Comparison of ENCODE assay signal across 39 cellular contexts in genomic region chr22:50070366-50070765, GRCh38. TPM values are rescaled to one million over a fixed set of nuclear protein-coding genes. Genes with fewer than 3 reads are reported as not detected.
"Had no signal": no experiment of that assay in that cellular context is flagged by ENCODE, and none has a peak within 500 bp of the region (broad histone marks: within the 10 kb centered on the region; RNA-seq: fewer than 3 reads in every experiment).

No MANE protein-coding gene starts in this region.

- H3K9me3 Mint-ChIP-seq: activated CD4-positive, alpha-beta memory T cell treated with anti-CD3 and anti-CD28 coated beads for 36 hours; activated CD4-positive, alpha-beta T cell treated with anti-CD3 and anti-CD28 coated beads, Interleukin-2, amount 10 ng/mL, durations not matched to agents 24 days and 14 days; activated naive CD4-positive, alpha-beta T cell treated with anti-CD3 and anti-CD28 coated beads, Interleukin-2, amount 10 ng/mL, durations not matched to agents 7 days and 5 days; activated naive CD4-positive, alpha-beta T cell treated with anti-CD3 and anti-CD28 coated beads, Interleukin-2, amount 50 U/mL, for 72 hours; activated naive CD8-positive, alpha-beta T cell treated with anti-CD3 and anti-CD28 coated beads, Interleukin-2, amount 10 ng/mL, durations not matched to agents 7 days and 5 days; activated T-helper 1 cell treated with anti-CD3 and anti-CD28 coated beads, Interleukin-12 subunit alpha, Interleukin-12 subunit beta, Interleukin-2, Interleukin-4 antibody, amounts not matched to agents 30 ng/mL and 10 ng/mL and 1 ng/mL, durations not matched to agents 14 hours and 24 hours and 36 hours; activated T-helper 2 cell treated with anti-CD3 and anti-CD28 coated beads, Interferon-gamma antibody, Interleukin-2, Interleukin-4, amounts not matched to agents 10 μg/mL and 5 μg/mL and 100 μg/mL, durations not matched to agents 14 hours and 24 hours and 36 hours; brain had no signal

- H3K4me1 Mint-ChIP-seq: activated CD4-positive, alpha-beta T cell treated with anti-CD3 and anti-CD28 coated beads for 36 hours; activated CD4-positive, alpha-beta T cell treated with anti-CD3 and anti-CD28 coated beads, Interleukin-2, amount 10 ng/mL, durations not matched to agents 24 days and 14 days; activated CD8-positive, alpha-beta memory T cell treated with anti-CD3 and anti-CD28 coated beads, Interleukin-2, amount 10 ng/mL, durations not matched to agents 7 days and 5 days; activated naive CD4-positive, alpha-beta T cell treated with anti-CD3 and anti-CD28 coated beads, Interleukin-2, amount 10 ng/mL, durations not matched to agents 7 days and 5 days; activated naive CD8-positive, alpha-beta T cell treated with anti-CD3 and anti-CD28 coated beads, Interleukin-2, amount 10 ng/mL, durations not matched to agents 7 days and 5 days had no signal

- FAIRE-seq: endometrium, endothelial cell of umbilical vein had no signal

- H3K9me3 ChIP-seq: ascending aorta, breast epithelium, colonic mucosa, esophagus squamous epithelium, gastroesophageal sphincter had no signal

- ATAC-seq: activated CD4-positive, alpha-beta T cell treated with anti-CD3 and anti-CD28 coated beads for 36 hours; activated CD8-positive, alpha-beta memory T cell treated with anti-CD3 and anti-CD28 coated beads, Interleukin-2, amount 10 ng/mL, durations not matched to agents 7 days and 5 days; activated CD8-positive, alpha-beta T cell treated with anti-CD3 and anti-CD28 coated beads, Interleukin-2, amount 10 ng/mL, durations not matched to agents 7 days and 5 days; activated naive CD4-positive, alpha-beta T cell treated with anti-CD3 and anti-CD28 coated beads, Interleukin-2, amount 50 U/mL, for 72 hours; gastroesophageal sphincter had no signal

- H3K27ac Mint-ChIP-seq: activated CD4-positive, alpha-beta memory T cell treated with anti-CD3 and anti-CD28 coated beads for 36 hours; activated CD4-positive, alpha-beta T cell treated with anti-CD3 and anti-CD28 coated beads for 36 hours; activated CD4-positive, alpha-beta T cell treated with anti-CD3 and anti-CD28 coated beads, Interleukin-2, amount 10 ng/mL, durations not matched to agents 24 days and 14 days; activated CD8-positive, alpha-beta memory T cell treated with anti-CD3 and anti-CD28 coated beads, Interleukin-2, amount 10 ng/mL, durations not matched to agents 7 days and 5 days; activated CD8-positive, alpha-beta T cell treated with anti-CD3 and anti-CD28 coated beads, Interleukin-2, amount 10 ng/mL, durations not matched to agents 7 days and 5 days; activated naive CD4-positive, alpha-beta T cell treated with anti-CD3 and anti-CD28 coated beads, Interleukin-2, amount 50 U/mL, for 72 hours; activated naive CD8-positive, alpha-beta T cell treated with anti-CD3 and anti-CD28 coated beads, Interleukin-2, amount 10 ng/mL, durations not matched to agents 7 days and 5 days; activated T-helper 1 cell treated with anti-CD3 and anti-CD28 coated beads, Interleukin-12 subunit alpha, Interleukin-12 subunit beta, Interleukin-2, Interleukin-4 antibody, amounts not matched to agents 30 ng/mL and 10 ng/mL and 1 ng/mL, durations not matched to agents 14 hours and 24 hours and 36 hours; activated T-helper 2 cell treated with anti-CD3 and anti-CD28 coated beads, Interferon-gamma antibody, Interleukin-2, Interleukin-4, amounts not matched to agents 10 μg/mL and 5 μg/mL and 100 μg/mL, durations not matched to agents 14 hours and 24 hours and 36 hours had no signal

- H3K27me3 Mint-ChIP-seq: activated CD4-positive, alpha-beta memory T cell treated with anti-CD3 and anti-CD28 coated beads for 36 hours; activated CD4-positive, alpha-beta T cell treated with anti-CD3 and anti-CD28 coated beads for 36 hours; activated CD4-positive, alpha-beta T cell treated with anti-CD3 and anti-CD28 coated beads, Interleukin-2, amount 10 ng/mL, durations not matched to agents 24 days and 14 days; activated CD8-positive, alpha-beta memory T cell treated with anti-CD3 and anti-CD28 coated beads, Interleukin-2, amount 10 ng/mL, durations not matched to agents 7 days and 5 days; activated naive CD8-positive, alpha-beta T cell treated with anti-CD3 and anti-CD28 coated beads, Interleukin-2, amount 10 ng/mL, durations not matched to agents 7 days and 5 days; brain had no signal

- H3K36me3 Mint-ChIP-seq: activated CD4-positive, alpha-beta memory T cell treated with anti-CD3 and anti-CD28 coated beads for 36 hours; activated CD8-positive, alpha-beta memory T cell treated with anti-CD3 and anti-CD28 coated beads, Interleukin-2, amount 10 ng/mL, durations not matched to agents 7 days and 5 days; activated naive CD4-positive, alpha-beta T cell treated with anti-CD3 and anti-CD28 coated beads, Interleukin-2, amount 10 ng/mL, durations not matched to agents 7 days and 5 days; activated naive CD4-positive, alpha-beta T cell treated with anti-CD3 and anti-CD28 coated beads, Interleukin-2, amount 50 U/mL, for 72 hours; activated naive CD8-positive, alpha-beta T cell treated with anti-CD3 and anti-CD28 coated beads, Interleukin-2, amount 10 ng/mL, durations not matched to agents 7 days and 5 days; brain had no signal

- H3K4me1 ChIP-seq: ascending aorta, breast epithelium, colonic mucosa, gastroesophageal sphincter had no signal

- DNase-seq: activated CD4-positive, alpha-beta memory T cell treated with anti-CD3 and anti-CD28 coated beads for 36 hours; activated CD4-positive, alpha-beta T cell treated with anti-CD3 and anti-CD28 coated beads for 36 hours; activated CD4-positive, alpha-beta T cell treated with anti-CD3 and anti-CD28 coated beads, Interleukin-2, amount 10 ng/mL, durations not matched to agents 24 days and 14 days; activated CD4-positive, CD25-positive, alpha-beta regulatory T cell; activated CD4-positive, CD25-positive, alpha-beta regulatory T cell treated with anti-CD3 and anti-CD28 coated beads, Interleukin-2, amount 50 U/mL, for 72 hours; activated CD8-positive, alpha-beta memory T cell treated with anti-CD3 and anti-CD28 coated beads, Interleukin-2, amount 10 ng/mL, durations not matched to agents 7 days and 5 days; activated CD8-positive, alpha-beta memory T cell treated with anti-CD3 and anti-CD28 coated beads, Interleukin-2, amount 50 U/mL, for 4 hours; activated CD8-positive, alpha-beta T cell treated with anti-CD3 and anti-CD28 coated beads, Interleukin-2, amount 10 ng/mL, durations not matched to agents 7 days and 5 days; activated gamma-delta T cell; activated naive CD4-positive, alpha-beta T cell; activated naive CD4-positive, alpha-beta T cell treated with anti-CD3 and anti-CD28 coated beads, Interleukin-2, amount 10 ng/mL, durations not matched to agents 7 days and 5 days; activated naive CD8-positive, alpha-beta T cell treated with anti-CD3 and anti-CD28 coated beads, Interleukin-2, amount 10 ng/mL, durations not matched to agents 7 days and 5 days; activated T-cell treated with anti-CD3 and anti-CD28 coated beads, Interleukin-2, amount 50 U/mL, for 1 hour; activated T-cell treated with anti-CD3 and anti-CD28 coated beads, Interleukin-2, amount 50 U/mL, for 48 hours; central memory CD4-positive, alpha-beta T cell; cerebellar nuclear complex; colonic mucosa; effector CD8-positive, alpha-beta T cell; esophagus squamous epithelium; foreskin melanocyte; T-helper 2 cell had no signal

- H3K27me3 ChIP-seq: ascending aorta, cardiac muscle cell, colonic mucosa had no signal

- H3K4me3 Mint-ChIP-seq: activated CD4-positive, alpha-beta memory T cell treated with anti-CD3 and anti-CD28 coated beads for 36 hours; activated CD4-positive, alpha-beta T cell treated with anti-CD3 and anti-CD28 coated beads for 36 hours; activated CD4-positive, alpha-beta T cell treated with anti-CD3 and anti-CD28 coated beads, Interleukin-2, amount 10 ng/mL, durations not matched to agents 24 days and 14 days; activated CD8-positive, alpha-beta memory T cell treated with anti-CD3 and anti-CD28 coated beads, Interleukin-2, amount 10 ng/mL, durations not matched to agents 7 days and 5 days; activated CD8-positive, alpha-beta T cell treated with anti-CD3 and anti-CD28 coated beads, Interleukin-2, amount 10 ng/mL, durations not matched to agents 7 days and 5 days; activated naive CD4-positive, alpha-beta T cell treated with anti-CD3 and anti-CD28 coated beads, Interleukin-2, amount 10 ng/mL, durations not matched to agents 7 days and 5 days; activated naive CD8-positive, alpha-beta T cell treated with anti-CD3 and anti-CD28 coated beads, Interleukin-2, amount 10 ng/mL, durations not matched to agents 7 days and 5 days; activated T-helper 1 cell treated with anti-CD3 and anti-CD28 coated beads, Interleukin-12 subunit alpha, Interleukin-12 subunit beta, Interleukin-2, Interleukin-4 antibody, amounts not matched to agents 30 ng/mL and 10 ng/mL and 1 ng/mL, durations not matched to agents 14 hours and 24 hours and 36 hours; brain had no signal

- H3K36me3 ChIP-seq: ascending aorta, breast epithelium, cardiac muscle cell, colonic mucosa, esophagus squamous epithelium, gastroesophageal sphincter had no signal

- H3K4me3 ChIP-seq: ascending aorta, breast epithelium, cardiac muscle cell, colonic mucosa, esophagus squamous epithelium, gastroesophageal sphincter had no signal

- H3K27ac ChIP-seq: ascending aorta, breast epithelium, cardiac muscle cell, colonic mucosa, epithelial cell of prostate, esophagus squamous epithelium, gastroesophageal sphincter had no signal

RNA-seq across cellular contexts. Expression of gene TTLL8, which starts 12.3 kb away (rescaled TPM):
- total RNA-seq: activated CD4-positive, alpha-beta memory T cell treated with anti-CD3 and anti-CD28 coated beads for 36 hours; activated CD4-positive, alpha-beta T cell treated with anti-CD3 and anti-CD28 coated beads for 36 hours; activated CD4-positive, alpha-beta T cell treated with anti-CD3 and anti-CD28 coated beads, Interleukin-2, amount 10 ng/mL, durations not matched to agents 24 days and 14 days; activated CD8-positive, alpha-beta memory T cell treated with anti-CD3 and anti-CD28 coated beads for 36 hours; activated CD8-positive, alpha-beta memory T cell treated with anti-CD3 and anti-CD28 coated beads, Interleukin-2, amount 10 ng/mL, durations not matched to agents 7 days and 5 days; activated CD8-positive, alpha-beta T cell treated with anti-CD3 and anti-CD28 coated beads, Interleukin-2, amount 10 ng/mL, durations not matched to agents 7 days and 5 days; activated naive CD4-positive, alpha-beta T cell treated with anti-CD3 and anti-CD28 coated beads, Interleukin-2, amount 50 U/mL, for 72 hours; activated naive CD8-positive, alpha-beta T cell treated with anti-CD3 and anti-CD28 coated beads, Interleukin-2, amount 10 ng/mL, durations not matched to agents 7 days and 5 days; activated T-helper 1 cell treated with anti-CD3 and anti-CD28 coated beads, Interleukin-12 subunit alpha, Interleukin-12 subunit beta, Interleukin-2, Interleukin-4 antibody, amounts not matched to agents 30 ng/mL and 10 ng/mL and 1 ng/mL, durations not matched to agents 14 hours and 24 hours and 36 hours; activated T-helper 2 cell treated with anti-CD3 and anti-CD28 coated beads, Interferon-gamma antibody, Interleukin-2, Interleukin-4, amounts not matched to agents 10 μg/mL and 5 μg/mL and 100 μg/mL, durations not matched to agents 14 hours and 24 hours and 36 hours; ascending aorta; breast epithelium; cardiac muscle cell; colonic mucosa; dermis microvascular lymphatic vessel endothelial cell; endothelial cell of umbilical vein; esophagus squamous epithelium; fibroblast of lung; fibroblast of villous mesenchyme; gastroesophageal sphincter; glomerular endothelial cell; T-helper 1 cell treated with Interleukin-12 subunit alpha and Interleukin-12 subunit beta and Interleukin-4 antibody, amounts not matched to agents 30 ng/mL and 1 ng/mL, for 36 hours had no signal
- polyA plus RNA-seq: cardiac muscle cell, endothelial cell of umbilical vein, esophagus, fibroblast of lung had no signal

RNA-seq across cellular contexts. Expression of gene MLC1, which starts 14.9 kb away (rescaled TPM):
- total RNA-seq: activated CD4-positive, alpha-beta memory T cell treated with anti-CD3 and anti-CD28 coated beads for 36 hours; activated CD4-positive, alpha-beta T cell treated with anti-CD3 and anti-CD28 coated beads for 36 hours; activated CD4-positive, alpha-beta T cell treated with anti-CD3 and anti-CD28 coated beads, Interleukin-2, amount 10 ng/mL, durations not matched to agents 24 days and 14 days; activated T-helper 1 cell treated with anti-CD3 and anti-CD28 coated beads, Interleukin-12 subunit alpha, Interleukin-12 subunit beta, Interleukin-2, Interleukin-4 antibody, amounts not matched to agents 30 ng/mL and 10 ng/mL and 1 ng/mL, durations not matched to agents 14 hours and 24 hours and 36 hours; activated T-helper 2 cell treated with anti-CD3 and anti-CD28 coated beads, Interferon-gamma antibody, Interleukin-2, Interleukin-4, amounts not matched to agents 10 μg/mL and 5 μg/mL and 100 μg/mL, durations not matched to agents 14 hours and 24 hours and 36 hours; colonic mucosa; dermis microvascular lymphatic vessel endothelial cell; endothelial cell of umbilical vein; glomerular endothelial cell had no signal
- polyA plus RNA-seq: endothelial cell of umbilical vein, fibroblast of lung had no signal

RNA-seq across cellular contexts. Expression of gene MOV10L1, which starts 19.4 kb away (rescaled TPM):
- total RNA-seq: activated CD4-positive, alpha-beta memory T cell treated with anti-CD3 and anti-CD28 coated beads for 36 hours; activated CD4-positive, alpha-beta T cell treated with anti-CD3 and anti-CD28 coated beads, Interleukin-2, amount 10 ng/mL, durations not matched to agents 24 days and 14 days; activated CD8-positive, alpha-beta memory T cell treated with anti-CD3 and anti-CD28 coated beads for 36 hours; activated CD8-positive, alpha-beta T cell treated with anti-CD3 and anti-CD28 coated beads, Interleukin-2, amount 10 ng/mL, durations not matched to agents 7 days and 5 days; activated naive CD4-positive, alpha-beta T cell treated with anti-CD3 and anti-CD28 coated beads, Interleukin-2, amount 50 U/mL, for 72 hours; activated naive CD8-positive, alpha-beta T cell treated with anti-CD3 and anti-CD28 coated beads, Interleukin-2, amount 10 ng/mL, durations not matched to agents 7 days and 5 days; activated T-helper 1 cell treated with anti-CD3 and anti-CD28 coated beads, Interleukin-12 subunit alpha, Interleukin-12 subunit beta, Interleukin-2, Interleukin-4 antibody, amounts not matched to agents 30 ng/mL and 10 ng/mL and 1 ng/mL, durations not matched to agents 14 hours and 24 hours and 36 hours; ascending aorta; cardiac muscle cell; T-helper 1 cell treated with Interleukin-12 subunit alpha and Interleukin-12 subunit beta and Interleukin-4 antibody, amounts not matched to agents 30 ng/mL and 1 ng/mL, for 36 hours had no signal

RNA-seq across cellular contexts. Expression of gene IL17REL, which starts 57.8 kb away (rescaled TPM):
- total RNA-seq: activated CD8-positive, alpha-beta T cell treated with anti-CD3 and anti-CD28 coated beads, Interleukin-2, amount 10 ng/mL, durations not matched to agents 7 days and 5 days; activated naive CD8-positive, alpha-beta T cell treated with anti-CD3 and anti-CD28 coated beads, Interleukin-2, amount 10 ng/mL, durations not matched to agents 7 days and 5 days; activated T-helper 1 cell treated with anti-CD3 and anti-CD28 coated beads, Interleukin-12 subunit alpha, Interleukin-12 subunit beta, Interleukin-2, Interleukin-4 antibody, amounts not matched to agents 30 ng/mL and 10 ng/mL and 1 ng/mL, durations not matched to agents 14 hours and 24 hours and 36 hours; activated T-helper 2 cell treated with anti-CD3 and anti-CD28 coated beads, Interferon-gamma antibody, Interleukin-2, Interleukin-4, amounts not matched to agents 10 μg/mL and 5 μg/mL and 100 μg/mL, durations not matched to agents 14 hours and 24 hours and 36 hours; ascending aorta; breast epithelium; dermis microvascular lymphatic vessel endothelial cell; esophagus squamous epithelium; fibroblast of villous mesenchyme; gastroesophageal sphincter; glomerular endothelial cell; T-helper 1 cell treated with Interleukin-12 subunit alpha and Interleukin-12 subunit beta and Interleukin-4 antibody, amounts not matched to agents 30 ng/mL and 1 ng/mL, for 36 hours had no signal
- polyA plus RNA-seq: cardiac muscle cell, esophagus, fibroblast of lung had no signal
